ENCODE assay signal across 26 cellular contexts in genomic region chr9:93726147-93726546, GRCh38.
"Had no signal": no experiment of that assay in that cellular context is flagged by ENCODE, and none has a peak within 500 bp of the region (broad histone marks: within the 10 kb centered on the region; RNA-seq: fewer than 3 reads in every experiment).

No MANE protein-coding gene starts in this region.

- H3K4me3 Mint-ChIP-seq: natural killer cell; nephron; neural progenitor cell; stimulated activated effector memory CD8-positive, alpha-beta T cell treated with anti-CD3 and anti-CD28 coated beads, Interleukin-12 subunit alpha, Interleukin-12 subunit beta, amount 100 ng/mL, for 72 hours; stimulated activated naive B cell treated with anti-CD40 and anti-IgM and Interleukin-4, amounts not matched to agents 10 μg/mL and 1 μg/mL and 100 μg/mL, for 72 hours; stimulated activated naive CD8-positive, alpha-beta T cell treated with anti-CD3 and anti-CD28 coated beads, Interleukin-15, Interleukin-2, amounts not matched to agents 100 ng/mL and 50 ng/mL, for 24 hours had no signal

- H3K9ac ChIP-seq: neural progenitor cell, parathyroid adenoma had no signal

- H3K4me1 ChIP-seq: neural progenitor cell, parathyroid adenoma, psoas muscle, right lobe of liver, thyroid gland, tibial nerve, upper lobe of left lung, vagina had no signal

- DNase-seq: natural killer cell; occipital lobe; ovary; posterior cingulate gyrus; psoas muscle; right lobe of liver; sigmoid colon; small intestine; stimulated activated CD4-positive, alpha-beta T cell treated with anti-CD3 and anti-CD28 coated beads, Interleukin-15, amount 100 ng/mL, for 24 hours; stimulated activated CD4-positive, alpha-beta T cell treated with anti-CD3 and anti-CD28 coated beads, Interleukin-2, amount 100 ng/mL, for 24 hours; stimulated activated CD4-positive, alpha-beta T cell treated with anti-CD3 and anti-CD28 coated beads, Interleukin-2, amount 100 ng/mL, for 48 hours; stimulated activated CD4-positive, alpha-beta T cell treated with anti-CD3 and anti-CD28 coated beads, Interleukin-4, amount 100 ng/mL, for 24 hours; stimulated activated naive B cell treated with anti-CD40 and anti-IgM and Interleukin-4, amounts not matched to agents 10 μg/mL and 1 μg/mL and 100 μg/mL, for 72 hours; stimulated activated naive CD4-positive, alpha-beta T cell treated with Interleukin-2 at 50 U/mL for 16 hours; thyroid gland; trophoblast cell had no signal

- H3K9me3 ChIP-seq: ovary, psoas muscle, right lobe of liver, thoracic aorta, thyroid gland, vagina had no signal

- H3K36me3 ChIP-seq: neural progenitor cell, ovary, right lobe of liver, sigmoid colon, thoracic aorta, thyroid gland, tibial nerve, upper lobe of left lung, vagina had no signal

- H3K27me3 ChIP-seq: neural progenitor cell, ovary, right lobe of liver, thyroid gland, tibial nerve, upper lobe of left lung, vagina had no signal

- H3K4me3 ChIP-seq: neural progenitor cell, ovary, psoas muscle, right lobe of liver, sigmoid colon, thoracic aorta, thyroid gland, tibial nerve, upper lobe of left lung, vagina had no signal

- H3K36me3 Mint-ChIP-seq: natural killer cell; neural progenitor cell; stimulated activated effector memory CD8-positive, alpha-beta T cell treated with anti-CD3 and anti-CD28 coated beads, Interleukin-12 subunit alpha, Interleukin-12 subunit beta, amount 100 ng/mL, for 72 hours; stimulated activated naive B cell treated with anti-CD40 and anti-IgM and Interleukin-4, amounts not matched to agents 10 μg/mL and 1 μg/mL and 100 μg/mL, for 72 hours had no signal

- H3K27ac ChIP-seq: neural progenitor cell, ovary, parathyroid adenoma, psoas muscle, right lobe of liver, thoracic aorta, thyroid gland, tibial nerve, upper lobe of left lung, vagina had no signal

- H3K27ac Mint-ChIP-seq: natural killer cell; nephron; neural progenitor cell; progenitor cell of endocrine pancreas; stimulated activated effector memory CD8-positive, alpha-beta T cell treated with anti-CD3 and anti-CD28 coated beads, Interleukin-12 subunit alpha, Interleukin-12 subunit beta, amount 100 ng/mL, for 72 hours; stimulated activated naive B cell treated with anti-CD40 and anti-IgM and Interleukin-4, amounts not matched to agents 10 μg/mL and 1 μg/mL and 100 μg/mL, for 72 hours; stimulated activated naive CD8-positive, alpha-beta T cell treated with anti-CD3 and anti-CD28 coated beads, Interleukin-15, Interleukin-2, amounts not matched to agents 100 ng/mL and 50 ng/mL, for 24 hours had no signal

- H3K4me1 Mint-ChIP-seq: natural killer cell; nephron; neural progenitor cell; stimulated activated effector memory CD8-positive, alpha-beta T cell treated with anti-CD3 and anti-CD28 coated beads, Interleukin-12 subunit alpha, Interleukin-12 subunit beta, amount 100 ng/mL, for 72 hours; stimulated activated naive B cell treated with anti-CD40 and anti-IgM and Interleukin-4, amounts not matched to agents 10 μg/mL and 1 μg/mL and 100 μg/mL, for 72 hours had no signal
